7 cellular contexts compared by ENCODE assay signal in genomic region chr1:195047778-195048177, GRCh38.
"Had no signal": no experiment of that assay in that cellular context is flagged by ENCODE, and none has a peak within 500 bp of the region (broad histone marks: within the 10 kb centered on the region; RNA-seq: fewer than 3 reads in every experiment).

No MANE protein-coding gene starts in this region.

- H3K4me3 ChIP-seq: K562 had no signal

- FAIRE-seq: HepG2, HTR-8/SVneo had no signal

- DNase-seq: IMR-90, KBM-7, KG1 had no signal

- ATAC-seq: HepG2, K562 had no signal

- H3K27ac ChIP-seq: HL-60 had no signal
